11 cellular contexts compared by ENCODE assay signal in the genomic region with DNA sequence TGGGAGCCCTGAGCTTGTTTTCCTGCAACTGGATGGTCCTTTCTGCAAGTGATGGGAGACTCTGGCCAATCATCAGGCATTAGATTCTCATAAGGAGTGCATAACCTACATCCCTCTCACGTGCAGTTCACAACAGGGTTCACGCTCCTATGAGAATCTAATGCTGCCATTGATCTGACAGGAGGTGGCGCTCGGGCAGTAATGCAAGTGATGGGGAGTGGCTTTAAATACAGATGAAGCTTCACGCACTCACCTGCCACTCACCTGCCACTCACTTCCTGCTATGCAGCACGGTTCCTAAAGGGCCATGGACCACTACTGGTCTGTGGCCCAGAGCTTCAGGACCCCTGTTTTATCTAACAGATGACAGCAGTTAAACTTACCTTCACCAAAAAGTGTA. TPM values are rescaled to one million over a fixed set of nuclear protein-coding genes. Genes with fewer than 3 reads are reported as not detected.
DNase-seq lines count a peak whose midpoint lies in the region; ATAC-seq and TF ChIP-seq lines count a peak whose summit lies in the region.
"Had no signal": no experiment of that assay in that cellular context is flagged by ENCODE, and none has a peak within 500 bp of the region (broad histone marks: within the 10 kb centered on the region; RNA-seq: fewer than 3 reads in every experiment).

No MANE protein-coding gene starts in this region.

- TF ChIP-seq CTCF in chondrocyte (IDR thresholded peaks at IDR 0.05): no peak

- ATAC-seq in naive thymus-derived CD4-positive, alpha-beta T cell: peak; percentile 65
- no peak for ATAC-seq in GM21576 (IDR thresholded peaks at IDR 0.05; ENCODE audit: unreplicated experiment)
- ATAC-seq: heart left ventricle had no signal

- H3K4me1 Mint-ChIP-seq in naive thymus-derived CD4-positive, alpha-beta T cell: peaks cover 6 to 36% (median 29%) of the 10 kb centered on the region in 7 donors
- peaks cover 6% of the 10 kb centered on the region for H3K4me1 Mint-ChIP-seq in chondrocyte (ENCODE audit: low read depth)

- no peak overlapping the region for H2AFZ ChIP-seq in GM23248

- POLR2A ChIA-PET in naive thymus-derived CD4-positive, alpha-beta T cell (lab: Charles Lee): interaction anchor here (1.6 to 2.1 kb wide), 2 partner anchors 11 to 53 kb away, joined by 3 to 5 read pairs; partner anchors contain the start of gene TRIP4

- in situ Hi-C loops in GM23248 (cut with MboI): no loop called here

- peaks cover 11% of the 10 kb centered on the region for H3K4me1 ChIP-seq in GM23248 (ENCODE audit: insufficient read depth)
- peaks cover 4 to 14% of the 10 kb centered on the region in 2 donors for H3K4me1 ChIP-seq in naive thymus-derived CD4-positive, alpha-beta T cell (ENCODE audit: control insufficient read depth in 2 of 2, insufficient read depth in 2 of 2, low read length in 2 of 2)

- H3K9ac ChIP-seq in GM23248: no peak overlapping the region

- H3K27me3 Mint-ChIP-seq in naive thymus-derived CD4-positive, alpha-beta T cell: no peaks in the 10 kb centered on the region
- no peaks in the 10 kb centered on the region for H3K27me3 Mint-ChIP-seq in chondrocyte (ENCODE audit: low read depth)

- intact Hi-C loops in naive thymus-derived CD4-positive, alpha-beta T cell (cut with micrococcal nuclease): loop anchor here in 1 of 2 donors (5.0 kb wide), 2 partner anchors 318 to 393 kb away; no protein-coding TSS in a partner anchor

- no peak overlapping the region for H3K4me2 ChIP-seq in GM23248 (ENCODE audit: unreplicated experiment)

- H4K20me1 ChIP-seq in GM23248 (ENCODE audit: insufficient read depth): peaks cover 9% of the 10 kb centered on the region; the same call in 1 of the 2 replicates

- peak overlapping the region; percentile 25; the same call in 1 of the 2 replicates for H3K27ac ChIP-seq in GM23248
- peak overlapping the region; percentile 42 for H3K27ac ChIP-seq in naive thymus-derived CD4-positive, alpha-beta T cell (ENCODE audit: low read depth, low read length)
- H3K27ac ChIP-seq: heart left ventricle, stomach had no signal

- DNase-seq in GM23248 (no peak), SW480 (ENCODE audit: low spot score) (peak; percentile 36), NCI-H1694 treated with DMSO at 0.1 percent for 48 hours (lab: John Stamatoyannopoulos, UW) (no peak), NCI-H526 treated with DMSO at 0.1 percent for 48 hours (lab: John Stamatoyannopoulos, UW) (no peak), chondrocyte (ENCODE audit: low spot score) (no peak)
- DNase-seq in activated T-helper 9 cell treated with anti-CD3 and anti-CD28 coated beads, Interleukin-2, amount 50 U/mL, for 16 hours (ENCODE audit: low read depth): peak; percentile 5
- DNase-seq in naive thymus-derived CD4-positive, alpha-beta T cell: peak in 7 of 9 donors; percentile 27 to 51 (median 37)
- DNase-seq: heart left ventricle, Right ventricle myocardium superior, stomach had no signal

- H3K79me2 ChIP-seq in GM23248 (ENCODE audit: insufficient read depth): peaks cover 70% of the 10 kb centered on the region

- no peaks in the 10 kb centered on the region for H3K9me3 ChIP-seq in GM23248 (ENCODE audit: low read depth)
- H3K9me3 ChIP-seq in naive thymus-derived CD4-positive, alpha-beta T cell (ENCODE audit: control insufficient read depth in 2 of 3, low read length in 3 of 3): no peaks in the 10 kb centered on the region
- H3K9me3 ChIP-seq: heart left ventricle, stomach had no signal

- CTCF ChIA-PET in naive thymus-derived CD4-positive, alpha-beta T cell (lab: Charles Lee): interaction anchor here (0.7 to 1.2 kb wide), 2 partner anchors 13 to 396 kb away, joined by 3 read pairs; no protein-coding TSS in a partner anchor

- peak overlapping the region in 8 of 9 donors; percentile 60 to 91 (median 76) for H3K27ac Mint-ChIP-seq in naive thymus-derived CD4-positive, alpha-beta T cell
- H3K27ac Mint-ChIP-seq in chondrocyte (ENCODE audit: unreplicated experiment): no peak overlapping the region

- 84 to 91% methylated on average over 6 of the region's 6 CpGs for WGBS in GM23248 (ENCODE audit: low coverage in 1 of 2, low lambda C conversion rate in 2 of 2, missing lambda C conversion rate in 2 of 2), 2 experiments

- peak overlapping the region in 7 of 10 donors; percentile 13 to 46 (median 29) for H3K4me3 Mint-ChIP-seq in naive thymus-derived CD4-positive, alpha-beta T cell
- H3K4me3 Mint-ChIP-seq in chondrocyte (ENCODE audit: unreplicated experiment): no peak overlapping the region

- peaks cover 19% of the 10 kb centered on the region; the same call in 1 of the 2 replicates for H3F3A ChIP-seq in GM23248 (ENCODE audit: insufficient read depth)

- H3K27me3 ChIP-seq in GM23248 (replicated peaks; ENCODE audit: insufficient read depth): no peaks in the 10 kb centered on the region
- H3K27me3 ChIP-seq in naive thymus-derived CD4-positive, alpha-beta T cell (ENCODE audit: control insufficient read depth in 2 of 2, insufficient read depth in 2 of 2, low read length in 2 of 2): no peaks in the 10 kb centered on the region
- H3K27me3 ChIP-seq: heart left ventricle, stomach had no signal

- H3K9me3 Mint-ChIP-seq in naive thymus-derived CD4-positive, alpha-beta T cell: no peaks in the 10 kb centered on the region
- no peaks in the 10 kb centered on the region for H3K9me3 Mint-ChIP-seq in chondrocyte (ENCODE audit: low read depth)

- no peaks in the 10 kb centered on the region for H3K36me3 ChIP-seq in GM23248 (ENCODE audit: low read depth)
- H3K36me3 ChIP-seq in naive thymus-derived CD4-positive, alpha-beta T cell (ENCODE audit: control insufficient read depth in 2 of 3, insufficient read depth in 3 of 3, low read length in 3 of 3): no peaks in the 10 kb centered on the region
- H3K36me3 ChIP-seq: heart left ventricle had no signal

- peaks cover 0 to 10% (median 0%) of the 10 kb centered on the region in 5 donors for H3K36me3 Mint-ChIP-seq in naive thymus-derived CD4-positive, alpha-beta T cell
- peaks cover 2% of the 10 kb centered on the region for H3K36me3 Mint-ChIP-seq in chondrocyte (ENCODE audit: low read depth)

- no peak overlapping the region for H3K4me3 ChIP-seq in GM23248
- no peak overlapping the region for H3K4me3 ChIP-seq in naive thymus-derived CD4-positive, alpha-beta T cell (ENCODE audit: low read length)
- H3K4me3 ChIP-seq: heart left ventricle, stomach had no signal

- no peaks in the 10 kb centered on the region for H3K9me2 ChIP-seq in GM23248 (ENCODE audit: insufficient read depth)

RNA-seq across cellular contexts. Expression of gene CSNK1G1, which starts 21.4 kb away (rescaled TPM):
- total RNA-seq in GM23248 (2014; rRNA removed; shearing (Covaris generic)): 14.3 and 17.1 TPM in 2 replicates
- polyA plus RNA-seq in GM23248 (2016; fragmentation: Nextera tagmentation; extraction: Ambion mirVana): 14.8 and 17.2 TPM in 2 replicates
- 10 to 100 TPM; 19.7 to 31.4 (median 26.5) TPM for total RNA-seq in naive thymus-derived CD4-positive, alpha-beta T cell
- 10 to 100 TPM; 18.2 to 19.4 TPM for polyA plus RNA-seq in naive thymus-derived CD4-positive, alpha-beta T cell
- total RNA-seq in chondrocyte: 19.5 to 24.6 TPM (median 20.1 TPM) in 3 replicates

RNA-seq across cellular contexts. Expression of gene PCLAF, which starts 46.7 kb away (rescaled TPM):
- 16.0 and 21.2 TPM in 2 replicates for total RNA-seq in GM23248 (2014; rRNA removed; shearing (Covaris generic))
- 43.2 and 44.5 TPM in 2 replicates for polyA plus RNA-seq in GM23248 (2016; fragmentation: Nextera tagmentation; extraction: Ambion mirVana)
- 10 to 100 TPM in 1 of 5 experiments, 1 to 10 TPM in 3, under 1 TPM in 1; 0.85 to 58.7 (median 1.2) TPM for total RNA-seq in naive thymus-derived CD4-positive, alpha-beta T cell
- polyA plus RNA-seq in naive thymus-derived CD4-positive, alpha-beta T cell: not detected
- total RNA-seq in chondrocyte: 6.6 to 12.0 TPM (median 8.3 TPM) in 3 replicates

RNA-seq across cellular contexts. Expression of gene TRIP4, which starts 53.1 kb away (rescaled TPM):
- total RNA-seq in GM23248 (2014; rRNA removed; shearing (Covaris generic)): 6.9 and 9.0 TPM in 2 replicates
- polyA plus RNA-seq in GM23248 (2016; fragmentation: Nextera tagmentation; extraction: Ambion mirVana): 32.9 and 33.5 TPM in 2 replicates
- 10 to 100 TPM; 16.5 to 29.3 (median 25.4) TPM for total RNA-seq in naive thymus-derived CD4-positive, alpha-beta T cell
- polyA plus RNA-seq in naive thymus-derived CD4-positive, alpha-beta T cell: 10 to 100 TPM; 31.4 to 31.5 TPM
- total RNA-seq in chondrocyte: 24.7 to 28.8 TPM (median 24.7 TPM) in 3 replicates

Comparison
In these comparisons a context has a peak if more than half of its experiments do, and no peak if none do; other contexts are left out.
1. DNase-seq: peak in SW480 (single experiment), activated T-helper 9 cell treated with anti-CD3 and anti-CD28 coated beads, Interleukin-2, amount 50 U/mL, for 16 hours (single experiment) and naive thymus-derived CD4-positive, alpha-beta T cell (7 of 9); none in GM23248 (single experiment), NCI-H1694 treated with DMSO at 0.1 percent for 48 hours (single experiment), NCI-H526 treated with DMSO at 0.1 percent for 48 hours (single experiment) and chondrocyte (single experiment).